ENCODE assay signal across 12 cellular contexts in genomic region chr16:87350681-87351319, GRCh38. TPM values are rescaled to one million over a fixed set of nuclear protein-coding genes. Genes with fewer than 3 reads are reported as not detected.
DNase-seq lines count a peak whose midpoint lies in the region; ATAC-seq and TF ChIP-seq lines count a peak whose summit lies in the region.
"Had no signal": no experiment of that assay in that cellular context is flagged by ENCODE, and none has a peak within 500 bp of the region (broad histone marks: within the 10 kb centered on the region; RNA-seq: fewer than 3 reads in every experiment).

No MANE protein-coding gene starts in this region.

- H3K36me3 ChIP-seq in GM23338 (ENCODE audit: insufficient read depth) (no peaks in the 10 kb centered on the region; the same call in 1 of the 2 replicates), tibial artery (peaks cover 15 to 57% (median 37%) of the 10 kb centered on the region in 3 donors)
- H3K36me3 ChIP-seq: HAP-1 had no signal

- H3K4me2 ChIP-seq in GM23338 = no peak overlapping the region

- H4K20me1 ChIP-seq in GM23338 (replicated peaks; ENCODE audit: insufficient read depth) = peaks cover 11% of the 10 kb centered on the region; the same call in 1 of the 2 replicates

- peaks cover 12% of the 10 kb centered on the region; the same call in 1 of the 2 replicates for H3K79me2 ChIP-seq in GM23338 (replicated peaks; ENCODE audit: insufficient read depth)

- no peaks in the 10 kb centered on the region for H3K4me1 ChIP-seq in GM23338 (ENCODE audit: insufficient read depth)
- no peaks in the 10 kb centered on the region for H3K4me1 ChIP-seq in tibial artery
- H3K4me1 ChIP-seq: HAP-1, prostate gland had no signal

- DNase-seq in GM23338 (ENCODE audit: low spot score) (no peak), cardiac fibroblast (ENCODE audit: low read depth in 2 of 2) (peak; percentile 9 to 33), inferior parietal cortex (ENCODE audit: extremely low spot score) (peak; percentile 59), substantia nigra (lab: John Stamatoyannopoulos, UW) (peak in 14 of 49 donors; percentile 13 to 62 (median 28)), glomerular visceral epithelial cell (ENCODE audit: extremely low spot score) (no peak), tibial artery (no peak)
- DNase-seq: NCI-H1092 treated with DMSO at 0.1 percent for 48 hours, NCI-H510A had no signal

- H3K4me3 Mint-ChIP-seq in GM23338 = no peak overlapping the region
- H3K4me3 Mint-ChIP-seq: memory B cell had no signal

- H3K27me3 Mint-ChIP-seq in GM23338 (ENCODE audit: insufficient read depth, low read depth, poor library complexity) = peaks cover 5% of the 10 kb centered on the region
- H3K27me3 Mint-ChIP-seq: memory B cell had no signal

- no peak for TF ChIP-seq CTCF in GM23338 (conservative IDR thresholded peaks at IDR 0.05; ENCODE audit: low read depth in 2 of 2)
- TF ChIP-seq CTCF in cardiac fibroblast (IDR thresholded peaks at IDR 0.05; ENCODE audit: low read depth, low read length) = no peak
- TF ChIP-seq CTCF in tibial artery (IDR thresholded peaks at IDR 0.05) = no peak

- H3K9me2 ChIP-seq in GM23338 (ENCODE audit: insufficient read depth) = no peaks in the 10 kb centered on the region

- no peak overlapping the region for H3K27ac ChIP-seq in GM23338 (ENCODE audit: low read depth)
- H3K27ac ChIP-seq in substantia nigra (ENCODE audit: low read depth, low read length, poor library complexity, severe bottlenecking) = peak overlapping the region; percentile 14
- no peak overlapping the region for H3K27ac ChIP-seq in tibial artery
- H3K27ac ChIP-seq: prostate gland had no signal

- no peaks in the 10 kb centered on the region for H3F3A ChIP-seq in GM23338 (replicated peaks; ENCODE audit: low read depth)

- H3K27ac Mint-ChIP-seq in GM23338 = peak overlapping the region; percentile 39; the same call in 1 of the 2 replicates
- H3K27ac Mint-ChIP-seq: memory B cell had no signal

- peaks cover 3% of the 10 kb centered on the region; the same call in 1 of the 3 replicates for H3K36me3 Mint-ChIP-seq in GM23338 (ENCODE audit: low read depth)

- H3K9me3 Mint-ChIP-seq in GM23338 = no peaks in the 10 kb centered on the region; the same call in 2 of the 3 replicates
- H3K9me3 Mint-ChIP-seq: memory B cell had no signal

- H3K27me3 ChIP-seq in GM23338 (ENCODE audit: insufficient read depth) (no peaks in the 10 kb centered on the region), tibial artery (no peaks in the 10 kb centered on the region)

- ATAC-seq in GM23338 = no peak
- no peak for ATAC-seq in GM19328 (IDR thresholded peaks at IDR 0.05; ENCODE audit: unreplicated experiment)

- intact Hi-C loops in tibial artery (cut with DNase I; ENCODE audit: low total_unique reads) = no loop called here

- H3K4me1 Mint-ChIP-seq in GM23338 = peaks cover 4% of the 10 kb centered on the region; the same call in 2 of the 3 replicates

- H3K4me3 ChIP-seq in GM23338 = no peak overlapping the region
- no peak overlapping the region for H3K4me3 ChIP-seq in cardiac fibroblast (replicated peaks in 1 of 2; ENCODE audit: low read depth in 2 of 2, low read length in 2 of 2)
- peak overlapping the region in 1 of 2 donors; percentile 23 for H3K4me3 ChIP-seq in tibial artery
- H3K4me3 ChIP-seq: HAP-1, prostate gland had no signal

- no peaks in the 10 kb centered on the region for H3K9me3 ChIP-seq in tibial artery
- H3K9me3 ChIP-seq: HAP-1, prostate gland had no signal

- no peak overlapping the region for H2AFZ ChIP-seq in GM23338

TF ChIP-seq in GM23338, 12 proteins besides CTCF, POLR2A, EP300 and RAD21:
- TF ChIP-seq REST (IDR thresholded peaks at IDR 0.05; ENCODE audit: unreplicated experiment) = no peak

RNA-seq across cellular contexts. Expression of gene FBXO31, which starts 32.8 kb away (rescaled TPM):
- 11.3 and 23.8 TPM in 2 replicates for total RNA-seq in GM23338 (2014; rRNA removed; shearing (Covaris generic))
- polyA plus RNA-seq in GM23338 (2016; fragmentation: Nextera tagmentation; extraction: Ambion mirVana) = 4.5 and 7.0 TPM in 2 replicates

RNA-seq across cellular contexts. Expression of gene C16orf95, which starts 33.6 kb away (rescaled TPM):
- 1.2 and 1.9 TPM in 2 replicates for total RNA-seq in GM23338 (2014; rRNA removed; shearing (Covaris generic))
- 2.5 and 3.9 TPM in 2 replicates for polyA plus RNA-seq in GM23338 (2016; fragmentation: Nextera tagmentation; extraction: Ambion mirVana)

RNA-seq across cellular contexts. Expression of gene MAP1LC3B, which starts 41.3 kb away (rescaled TPM):
- 35.9 and 42.6 TPM in 2 replicates for total RNA-seq in GM23338 (2014; rRNA removed; shearing (Covaris generic))
- 75.0 and 80.2 TPM in 2 replicates for polyA plus RNA-seq in GM23338 (2016; fragmentation: Nextera tagmentation; extraction: Ambion mirVana)

Comparison
In these comparisons a context has a peak if more than half of its experiments do, and no peak if none do; other contexts are left out.
1. DNase-seq: peak in cardiac fibroblast (2 of 2) and inferior parietal cortex (single experiment); none in GM23338 (single experiment), glomerular visceral epithelial cell (single experiment) and tibial artery (0 of 2).